Comparison of ENCODE assay signal across 14 cellular contexts in genomic region chr13:22062478-22063205, GRCh38.
DNase-seq lines count a peak whose midpoint lies in the region.
"Had no signal": no experiment of that assay in that cellular context is flagged by ENCODE, and none has a peak within 500 bp of the region (broad histone marks: within the 10 kb centered on the region; RNA-seq: fewer than 3 reads in every experiment).

No MANE protein-coding gene starts in this region.

- H3K27ac Mint-ChIP-seq in activated T-helper 1 cell treated with anti-CD3 and anti-CD28 coated beads, Interleukin-12 subunit alpha, Interleukin-12 subunit beta, Interleukin-2, Interleukin-4 antibody, amounts not matched to agents 30 ng/mL and 10 ng/mL and 1 ng/mL, durations not matched to agents 14 hours and 24 hours and 36 hours, result peak overlapping the region; percentile 83

- DNase-seq in AG08396 (ENCODE audit: low spot score) (peak; percentile 52), GM03348 (ENCODE audit: low spot score) (peak; percentile 45), islet precursor cell (peak; percentile 60), hepatic stellate cell (ENCODE audit: low spot score) (no peak), NCI-H2196 (lab: John Stamatoyannopoulos, UW; ENCODE audit: unreplicated experiment) (no peak), T1000 (lab: John Stamatoyannopoulos, UW) (no peak), NCI-H2029 treated with DMSO at 0.1 percent for 48 hours (lab: John Stamatoyannopoulos, UW) (no peak)
- DNase-seq in activated T-helper 1 cell treated with anti-CD3 and anti-CD28 coated beads, Interleukin-12 subunit alpha, Interleukin-12 subunit beta, Interleukin-2, Interleukin-4 antibody, amounts not matched to agents 30 ng/mL and 10 ng/mL and 1 ng/mL, durations not matched to agents 14 hours and 24 hours and 36 hours (ENCODE audit: low spot score), result no peak
- DNase-seq: BE2C, brain microvascular endothelial cell, DMS79 treated with DMSO at 0.1 percent for 48 hours, mesendoderm, NCI-H446, ovary had no signal

- no peaks in the 10 kb centered on the region for H3K27me3 Mint-ChIP-seq in activated T-helper 1 cell treated with anti-CD3 and anti-CD28 coated beads, Interleukin-12 subunit alpha, Interleukin-12 subunit beta, Interleukin-2, Interleukin-4 antibody, amounts not matched to agents 30 ng/mL and 10 ng/mL and 1 ng/mL, durations not matched to agents 14 hours and 24 hours and 36 hours (ENCODE audit: insufficient read depth)

- peaks cover 4% of the 10 kb centered on the region for H3K9me3 Mint-ChIP-seq in activated T-helper 1 cell treated with anti-CD3 and anti-CD28 coated beads, Interleukin-12 subunit alpha, Interleukin-12 subunit beta, Interleukin-2, Interleukin-4 antibody, amounts not matched to agents 30 ng/mL and 10 ng/mL and 1 ng/mL, durations not matched to agents 14 hours and 24 hours and 36 hours

- peak overlapping the region; percentile 53 for H3K4me3 Mint-ChIP-seq in activated T-helper 1 cell treated with anti-CD3 and anti-CD28 coated beads, Interleukin-12 subunit alpha, Interleukin-12 subunit beta, Interleukin-2, Interleukin-4 antibody, amounts not matched to agents 30 ng/mL and 10 ng/mL and 1 ng/mL, durations not matched to agents 14 hours and 24 hours and 36 hours

- peaks cover 9% of the 10 kb centered on the region for H3K36me3 Mint-ChIP-seq in activated T-helper 1 cell treated with anti-CD3 and anti-CD28 coated beads, Interleukin-12 subunit alpha, Interleukin-12 subunit beta, Interleukin-2, Interleukin-4 antibody, amounts not matched to agents 30 ng/mL and 10 ng/mL and 1 ng/mL, durations not matched to agents 14 hours and 24 hours and 36 hours (ENCODE audit: low read depth)

- intact Hi-C loops in activated T-helper 1 cell treated with anti-CD3 and anti-CD28 coated beads, Interleukin-12 subunit alpha, Interleukin-12 subunit beta, Interleukin-2, Interleukin-4 antibody, amounts not matched to agents 30 ng/mL and 10 ng/mL and 1 ng/mL, durations not matched to agents 14 hours and 24 hours and 36 hours (cut with micrococcal nuclease), result loop anchor here (1.0 to 10.0 kb wide), 4 partner anchors 12 to 428 kb away; partner anchors contain the start of gene FGF9

- peaks cover 65% of the 10 kb centered on the region for H3K4me1 Mint-ChIP-seq in activated T-helper 1 cell treated with anti-CD3 and anti-CD28 coated beads, Interleukin-12 subunit alpha, Interleukin-12 subunit beta, Interleukin-2, Interleukin-4 antibody, amounts not matched to agents 30 ng/mL and 10 ng/mL and 1 ng/mL, durations not matched to agents 14 hours and 24 hours and 36 hours (ENCODE audit: low read depth)

Comparison
In these comparisons a context has a peak if more than half of its experiments do, and no peak if none do; other contexts are left out.
1. DNase-seq: peak in AG08396 (single experiment), GM03348 (single experiment) and islet precursor cell (single experiment); none in activated T-helper 1 cell treated with anti-CD3 and anti-CD28 coated beads, Interleukin-12 subunit alpha, Interleukin-12 subunit beta, Interleukin-2, Interleukin-4 antibody, amounts not matched to agents 30 ng/mL and 10 ng/mL and 1 ng/mL, durations not matched to agents 14 hours and 24 hours and 36 hours (single experiment), hepatic stellate cell (single experiment), NCI-H2196 (single experiment), T1000 (single experiment) and NCI-H2029 treated with DMSO at 0.1 percent for 48 hours (single experiment).